ENCODE assay signal across 8 cellular contexts in the genomic region with DNA sequence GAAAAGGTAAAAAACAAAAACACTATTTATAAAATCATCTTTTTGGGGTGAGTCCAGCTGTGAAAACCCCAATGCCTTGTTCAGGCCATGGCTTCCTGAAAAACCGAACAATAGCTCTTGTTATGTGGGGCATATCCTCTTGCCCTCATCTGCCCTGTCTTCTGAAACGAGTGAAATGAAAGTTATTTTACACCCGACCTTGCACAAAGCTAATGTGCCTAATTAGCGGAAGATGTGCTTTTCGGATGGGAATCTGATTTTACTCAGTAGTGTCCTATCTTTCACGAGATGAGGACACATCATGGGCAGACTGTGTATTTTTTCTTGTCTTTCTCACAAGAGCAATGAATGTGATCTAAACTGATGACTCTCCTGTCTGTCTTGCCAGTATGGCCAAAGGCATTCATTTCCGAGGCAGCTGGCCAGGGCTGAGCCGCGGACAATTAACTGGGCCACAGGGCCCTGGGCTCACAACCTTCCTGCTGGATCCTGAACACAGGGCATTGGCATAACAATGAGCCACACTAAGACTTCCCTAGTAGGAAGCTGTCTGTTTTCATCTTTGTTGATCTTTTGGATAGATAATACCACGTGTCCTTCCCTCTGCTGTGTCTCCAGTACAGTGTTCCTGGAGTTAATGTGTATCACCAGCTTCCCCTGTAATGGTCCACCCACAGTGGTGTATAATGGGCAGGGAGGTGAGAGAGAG.
DNase-seq lines count a peak whose midpoint lies in the region; TF ChIP-seq lines count a peak whose summit lies in the region.

No MANE protein-coding gene starts in this region.

- no peaks in the 10 kb centered on the region for H3F3A ChIP-seq in MM.1S (ENCODE audit: insufficient read depth, low read length)

- intact Hi-C loops in head of caudate nucleus (cut with DNase I) = no loop called here

- H3K36me3 ChIP-seq in HAP-1 (replicated peaks) (no peaks in the 10 kb centered on the region), MM.1S (replicated peaks; ENCODE audit: insufficient read depth, low read length) (no peaks in the 10 kb centered on the region)

- no peaks in the 10 kb centered on the region for H3K79me2 ChIP-seq in MM.1S (ENCODE audit: low read length)

- in situ Hi-C loops in HAP-1 (cut with MboI; ENCODE audit: low sequenced_read_pairs) (no loop called here), SK-MEL-5 (cut with HindIII; ENCODE audit: low pct_unique_long_range_greater_than_20kb, low sequenced_read_pairs) (no loop called here)

- H3K4me1 ChIP-seq in HAP-1 = peaks cover 21% of the 10 kb centered on the region
- H3K4me1 ChIP-seq in MM.1S (ENCODE audit: low read length) = no peaks in the 10 kb centered on the region

- no peak overlapping the region for H3K27ac ChIP-seq in MM.1S (ENCODE audit: low read length)

- H3K9me2 ChIP-seq in MM.1S (replicated peaks; ENCODE audit: insufficient read depth, low read length) = no peaks in the 10 kb centered on the region

- H4K20me1 ChIP-seq in MM.1S (ENCODE audit: insufficient read depth, low read length) = no peaks in the 10 kb centered on the region

- H3K9ac ChIP-seq in MM.1S (ENCODE audit: low read length) = no peak overlapping the region

- H3K9me3 ChIP-seq in HAP-1 = no peaks in the 10 kb centered on the region
- H3K9me3 ChIP-seq in MM.1S (replicated peaks; ENCODE audit: insufficient read depth, low read length) = no peaks in the 10 kb centered on the region

- H3K27me3 ChIP-seq in HAP-1 (ENCODE audit: low read depth) = peaks cover 3% of the 10 kb centered on the region; the same call in 1 of the 2 replicates
- H3K27me3 ChIP-seq in MM.1S (replicated peaks; ENCODE audit: insufficient read depth, low read length) = no peaks in the 10 kb centered on the region

- H2AFZ ChIP-seq in MM.1S (ENCODE audit: low read length) = no peak overlapping the region

- no peak overlapping the region for H3K4me3 ChIP-seq in HAP-1
- no peak overlapping the region for H3K4me3 ChIP-seq in MM.1S (ENCODE audit: low read length)

- H3K4me2 ChIP-seq in MM.1S (ENCODE audit: low read depth, low read length) = no peak overlapping the region

- no peak for TF ChIP-seq CTCF in MM.1S (IDR thresholded peaks at IDR 0.05; ENCODE audit: low read length)

- peak; percentile 83 to 94 for DNase-seq in HAP-1 (ENCODE audit: low spot score in 2 of 2)
- peak; percentile 10 for DNase-seq in SK-MEL-5 (ENCODE audit: low read depth, low spot score)
- peak in 38 of 42 donors; percentile 9 to 84 (median 43) for DNase-seq in head of caudate nucleus
- DNase-seq in renal cortical epithelial cell (ENCODE audit: low read depth) = peak; percentile 77
- no peak for DNase-seq in HUDEP-2 (lab: John Stamatoyannopoulos, UW; ENCODE audit: unreplicated experiment in 76 of 76)
- DNase-seq in NCI-H128 (lab: John Stamatoyannopoulos, UW; ENCODE audit: unreplicated experiment) = no peak
- DNase-seq in MM.1S = no peak
- no peak for DNase-seq in UCSD-AML1 (lab: John Stamatoyannopoulos, UW; ENCODE audit: unreplicated experiment)

Comparison
In these comparisons a context has a peak if more than half of its experiments do, and no peak if none do; other contexts are left out.
1. DNase-seq: peak in HAP-1 (2 of 2), SK-MEL-5 (single experiment), head of caudate nucleus (38 of 42) and renal cortical epithelial cell (single experiment); none in HUDEP-2 (0 of 76), NCI-H128 (single experiment), MM.1S (single experiment) and UCSD-AML1 (single experiment).